ENCODE assay signal across 25 cellular contexts in the genomic region with DNA sequence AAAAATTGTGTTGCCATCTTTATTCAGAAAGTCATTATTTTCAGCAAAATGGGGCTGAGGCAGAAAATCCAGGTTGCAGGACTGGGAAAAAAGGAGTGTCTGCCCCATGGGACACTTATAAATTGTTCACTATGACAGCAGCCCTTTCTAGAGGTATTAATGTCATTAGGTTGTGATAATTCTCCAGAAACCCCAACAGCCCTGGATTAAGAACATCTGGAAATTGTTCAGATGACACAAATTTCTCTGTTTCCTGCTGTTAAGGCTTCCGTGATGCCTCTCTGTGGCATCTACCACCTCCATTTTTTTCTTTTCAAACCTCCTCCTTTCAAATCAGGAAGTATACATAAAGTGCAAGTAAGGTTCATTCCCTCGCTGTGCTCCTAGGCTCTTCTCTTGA.
"Had no signal": no experiment of that assay in that cellular context is flagged by ENCODE, and none has a peak within 500 bp of the region (broad histone marks: within the 10 kb centered on the region; RNA-seq: fewer than 3 reads in every experiment).

No MANE protein-coding gene starts in this region.

- H3K27ac Mint-ChIP-seq: immature natural killer cell; naive B cell; natural killer cell; stimulated activated naive CD8-positive, alpha-beta T cell treated with anti-CD3 and anti-CD28 coated beads, Interleukin-15, amount 100 ng/mL, for 72 hours; type B pancreatic cell had no signal

- H3K9me3 ChIP-seq: left lung, lower lobe of right lung, psoas muscle, right lobe of liver, tibial nerve, uterus had no signal

- DNase-seq: hippocampal formation; immature natural killer cell; kidney; left colon; left lung; lower lobe of right lung; mammary epithelial cell; mesenchymal stem cell; naive B cell; natural killer cell; nucleus accumbens; psoas muscle; right lobe of liver; stimulated activated CD4-positive, alpha-beta T cell treated with anti-CD3 and anti-CD28 coated beads, Interleukin-12 subunit alpha, Interleukin-12 subunit beta, amount 100 ng/mL, for 4 hours; stimulated activated CD4-positive, alpha-beta T cell treated with anti-CD3 and anti-CD28 coated beads, Interleukin-15, amount 100 ng/mL, for 24 hours; stimulated activated CD4-positive, alpha-beta T cell treated with anti-CD3 and anti-CD28 coated beads, Interleukin-2, amount 100 ng/mL, for 24 hours; stimulated activated CD4-positive, alpha-beta T cell treated with anti-CD3 and anti-CD28 coated beads, Interleukin-4, amount 100 ng/mL, for 1 hour; stimulated activated naive CD4-positive, alpha-beta T cell treated with Interleukin-2 at 50 U/mL for 16 hours; stimulated activated naive CD8-positive, alpha-beta T cell treated with anti-CD3 and anti-CD28 coated beads, Interleukin-15, amount 100 ng/mL, for 72 hours; substantia nigra; uterus had no signal

- H3K36me3 ChIP-seq: left lung, lower lobe of right lung, right lobe of liver, tibial nerve, uterus had no signal

- H2AFZ ChIP-seq: parathyroid adenoma had no signal

- H3K9me3 Mint-ChIP-seq: stimulated activated naive CD8-positive, alpha-beta T cell treated with anti-CD3 and anti-CD28 coated beads, Interleukin-15, amount 100 ng/mL, for 72 hours; type B pancreatic cell had no signal

- H3K36me3 Mint-ChIP-seq: naive B cell, natural killer cell had no signal

- H3K4me3 ChIP-seq: left lung, lower lobe of right lung, psoas muscle, right lobe of liver, skin epidermis, tibial nerve, uterus had no signal

- ATAC-seq: left colon; left lung; lower lobe of right lung; natural killer cell; psoas muscle; right lobe of liver; stimulated activated naive CD8-positive, alpha-beta T cell treated with anti-CD3 and anti-CD28 coated beads, Interleukin-15, amount 100 ng/mL, for 72 hours had no signal

- H3K4me1 ChIP-seq: left lung, lower lobe of right lung, parathyroid adenoma, psoas muscle, right lobe of liver, tibial nerve, uterus had no signal

- H3K4me3 Mint-ChIP-seq: immature natural killer cell; naive B cell; natural killer cell; stimulated activated naive CD8-positive, alpha-beta T cell treated with anti-CD3 and anti-CD28 coated beads, Interleukin-15, amount 100 ng/mL, for 72 hours; type B pancreatic cell had no signal

- H3K79me2 ChIP-seq: parathyroid adenoma had no signal

- H3K27ac ChIP-seq: left lung, lower lobe of right lung, parathyroid adenoma, psoas muscle, right lobe of liver, skin epidermis, tibial nerve, uterus had no signal

- H3K4me1 Mint-ChIP-seq: immature natural killer cell; naive B cell; natural killer cell; stimulated activated naive CD8-positive, alpha-beta T cell treated with anti-CD3 and anti-CD28 coated beads, Interleukin-15, amount 100 ng/mL, for 72 hours had no signal

- H3K27me3 ChIP-seq: left lung, right lobe of liver, tibial nerve, uterus had no signal
